ENCODE assay signal across 9 cellular contexts in the genomic region with DNA sequence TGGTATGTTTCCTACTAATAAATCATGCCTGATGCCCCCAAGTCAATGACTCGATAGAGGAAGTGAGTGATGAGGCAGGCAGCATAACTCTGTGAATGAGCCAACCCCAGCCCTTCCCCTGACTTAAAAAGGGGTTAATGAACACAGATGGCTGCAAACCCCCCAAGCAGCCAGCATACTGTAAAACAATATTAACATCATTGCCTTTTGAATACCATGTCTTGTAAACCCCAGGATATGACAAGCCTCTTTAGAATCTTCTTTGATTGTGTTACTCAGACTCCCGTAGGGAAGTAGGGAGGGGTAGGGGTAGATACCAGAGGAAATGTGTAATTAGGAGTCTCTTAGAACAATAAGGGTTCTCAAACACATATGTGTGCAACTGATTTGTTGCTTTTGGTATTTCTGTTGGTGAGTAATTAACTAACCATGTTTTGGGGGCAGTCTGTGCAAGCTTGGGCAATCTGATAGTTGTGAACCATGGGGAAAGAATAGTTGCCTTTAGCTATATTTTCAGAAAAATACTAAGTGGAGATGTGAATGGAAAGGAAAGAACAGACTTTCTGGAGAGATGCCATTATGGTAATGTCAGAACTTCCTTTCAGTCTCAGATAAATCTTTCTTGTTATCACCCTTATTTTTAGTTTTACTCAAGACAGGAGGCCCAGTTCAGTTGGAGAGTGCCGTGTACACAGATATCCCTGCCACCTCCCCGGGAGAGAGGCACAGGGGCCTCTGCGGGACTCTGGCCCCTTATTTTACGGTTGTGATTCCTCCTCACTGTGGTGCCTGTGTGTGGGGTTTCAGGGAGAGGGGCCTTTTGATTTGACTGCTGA.
A peak's percentile ranks its signal among the peaks of the same experiment; 100 is the strongest.
DNase-seq lines count a peak whose midpoint lies in the region; ATAC-seq, FAIRE-seq and TF ChIP-seq lines count a peak whose summit lies in the region.
"Had no signal": no experiment of that assay in that cellular context is flagged by ENCODE, and none has a peak within 500 bp of the region (broad histone marks: within the 10 kb centered on the region; RNA-seq: fewer than 3 reads in every experiment).

No MANE protein-coding gene starts in this region.

- H2BK20ac ChIP-seq in IMR-90 (ENCODE audit: low read depth, low read length) = peak overlapping the region; percentile 100

- H3K4me1 ChIP-seq in IMR-90 (ENCODE audit: control insufficient read depth, insufficient read depth, low read length) = peaks cover 29% of the 10 kb centered on the region

- in situ Hi-C loops in IMR-90 (cut with MboI; ENCODE audit: low sequenced_read_pairs) = loop anchor here (25.0 kb wide), 1 partner anchor 1660 kb away; no protein-coding TSS in a partner anchor

- peak overlapping the region; percentile 64 for H3K4me2 ChIP-seq in IMR-90 (ENCODE audit: low read depth, low read length)
- H3K4me2 ChIP-seq: GM23338 had no signal

- peaks cover 29% of the 10 kb centered on the region for H3K9me1 ChIP-seq in IMR-90 (ENCODE audit: insufficient read depth, low read length)

- peak overlapping the region; percentile 98 for H2BK5ac ChIP-seq in IMR-90 (ENCODE audit: low read depth, low read length, poor library complexity, severe bottlenecking)

- DNase-seq in IMR-90 = peak; percentile 99
- DNase-seq in amniotic stem cell (lab: John Stamatoyannopoulos, UW) = peak; percentile 80
- DNase-seq in left ventricle myocardium superior = no peak
- DNase-seq in urothelium cell line (ENCODE audit: low spot score) = peak; percentile 52
- DNase-seq in anterior cingulate cortex (lab: John Stamatoyannopoulos, UW) = no peak
- DNase-seq in stimulated activated CD4-positive, alpha-beta T cell treated with anti-CD3 and anti-CD28 coated beads, Interleukin-1b, Interleukin-23, amount 100 ng/mL, for 48 hours = no peak

- peak overlapping the region; percentile 99 for H3K14ac ChIP-seq in IMR-90 (replicated peaks; ENCODE audit: low read depth, low read length)

- peak overlapping the region; percentile 99 for H4K91ac ChIP-seq in IMR-90 (ENCODE audit: insufficient read depth, low read depth, low read length)

- no peak overlapping the region for H3K4me3 ChIP-seq in IMR-90 (ENCODE audit: insufficient read depth, low read depth, low read length)
- H3K4me3 ChIP-seq: coronary artery, GM23338 had no signal

- dilution Hi-C loops in IMR-90 (cut with HindIII; ENCODE audit: low sequenced_read_pairs, unreplicated experiment) = no loop called here

- H3K27ac ChIP-seq in IMR-90 (ENCODE audit: insufficient read depth, low read length) = peak overlapping the region; percentile 91

- WGBS in IMR-90 (ENCODE audit: extremely low coverage in 2 of 2, insufficient read length in 1 of 2), 2 experiments = no CpG with 5 or more reads among the region's 6 CpGs

- POLR2A ChIA-PET in IMR-90 (lab: Charles Lee; ENCODE audit: unreplicated experiment) = interaction anchor here (0.5 to 1.8 kb wide), 6 partner anchors 10 to 724 kb away, joined by 3 to 7 read pairs (median 4); no protein-coding TSS in a partner anchor

- no TSS peak for BruUV-seq in IMR-90 (replicated peaks; lab: Mats Ljungman, UMichigan)

- TF ChIP-seq RAD21 in IMR-90 (IDR thresholded peaks at IDR 0.05; ENCODE audit: low read length) = no peak

- H3K4ac ChIP-seq in IMR-90 (ENCODE audit: low read depth, low read length) = peak overlapping the region; percentile 100

- H3K79me1 ChIP-seq in IMR-90 (ENCODE audit: low read depth in 1 of 2, low read length in 2 of 2) = peaks cover 16 to 63% of the 10 kb centered on the region in 2 experiments; a peak in 3 of 4 replicates

- H2AFZ ChIP-seq in IMR-90 (replicated peaks; ENCODE audit: low read length, poor library complexity) = peak overlapping the region; percentile 46
- H2AFZ ChIP-seq: GM23338 had no signal

- no peaks in the 10 kb centered on the region for H4K20me1 ChIP-seq in IMR-90 (ENCODE audit: insufficient read depth, low read length)

- TF ChIP-seq CTCF in IMR-90 (conservative IDR thresholded peaks at IDR 0.05; ENCODE audit: low read depth, low read length) = no peak

- CTCF ChIA-PET in IMR-90 (lab: Yijun Ruan, JAX) = interaction anchor here (0.6 to 1.8 kb wide), 6 partner anchors 9 to 1121 kb away, joined by 3 to 5 read pairs (median 3); no protein-coding TSS in a partner anchor

- peak overlapping the region; percentile 98; the same call in 2 of the 3 replicates for H2BK15ac ChIP-seq in IMR-90 (ENCODE audit: low read depth, low read length)

- H4K5ac ChIP-seq in IMR-90 (ENCODE audit: low read depth, low read length) = peak overlapping the region; percentile 82

- intact Hi-C loops in IMR-90 (cut with micrococcal nuclease) (loop anchor here (1.0 to 5.0 kb wide), 3 partner anchors 40 to 175 kb away; no protein-coding TSS in a partner anchor), left ventricle myocardium superior (cut with micrococcal nuclease) (no loop called here)

- H3K36me3 ChIP-seq in IMR-90 (ENCODE audit: control insufficient read depth, insufficient read depth, low read length) = no peaks in the 10 kb centered on the region

- peak overlapping the region; percentile 98 for H2BK120ac ChIP-seq in IMR-90 (ENCODE audit: low read depth, low read length)

- peak overlapping the region; percentile 98 for H3K56ac ChIP-seq in IMR-90 (ENCODE audit: extremely low read depth, insufficient read depth, low read length)

- ATAC-seq in IMR-90 (ENCODE audit: low read depth) (peak; percentile 88), left ventricle myocardium superior (peak; percentile 85), GM18870 (IDR thresholded peaks at IDR 0.05; ENCODE audit: unreplicated experiment) (no peak)
- ATAC-seq: GM23338 had no signal

- H3K9me3 ChIP-seq in IMR-90 (ENCODE audit: control insufficient read depth, insufficient read depth, low read length) = no peaks in the 10 kb centered on the region

- peak overlapping the region; percentile 82 for H3K9ac ChIP-seq in IMR-90 (ENCODE audit: low read depth, low read length)

- peak overlapping the region; percentile 98 for H4K8ac ChIP-seq in IMR-90 (ENCODE audit: low read depth in 2 of 2, low read length in 2 of 2)

- peak overlapping the region; percentile 94 for H2AK9ac ChIP-seq in IMR-90 (replicated peaks; ENCODE audit: low read depth, low read length, poor library complexity)

- peak; percentile 23; the same call in 1 of the 2 replicates for TF ChIP-seq POLR2A in IMR-90 (IDR thresholded peaks at IDR 0.05; ENCODE audit: low read depth, low read length)

- H3K27me3 ChIP-seq in IMR-90 (ENCODE audit: control insufficient read depth, insufficient read depth, low read length) = no peaks in the 10 kb centered on the region

- peak overlapping the region; percentile 99 for H3K23ac ChIP-seq in IMR-90 (ENCODE audit: low read depth, low read length)

- FAIRE-seq in urothelium cell line (lab: Jason Lieb, UNC) = no peak

- peak overlapping the region; percentile 96 for H2AK5ac ChIP-seq in IMR-90 (ENCODE audit: low read depth, low read length)

- peak overlapping the region; percentile 99 for H3K18ac ChIP-seq in IMR-90 (ENCODE audit: low read depth, low read length)

TF ChIP-seq in IMR-90, 13 proteins besides CTCF, POLR2A, EP300 and RAD21:
- TF ChIP-seq RFX5 (IDR thresholded peaks at IDR 0.05; ENCODE audit: low read depth, low read length) (no peak), NFE2L2 (IDR thresholded peaks at IDR 0.05; ENCODE audit: low read depth, low read length) (no peak), USF2 (IDR thresholded peaks at IDR 0.05; ENCODE audit: low read depth, low read length) (no peak), RCOR1 (IDR thresholded peaks at IDR 0.05; ENCODE audit: insufficient replicate concordance, low read length) (no peak), CHD1 (IDR thresholded peaks at IDR 0.05; ENCODE audit: low read depth, low read length) (0 out of 2 replicates have a peak, but pooled peaks have one; percentile 38), BHLHE40 (IDR thresholded peaks at IDR 0.05; ENCODE audit: low read depth, low read length) (no peak), SMC3 (IDR thresholded peaks at IDR 0.05; ENCODE audit: low read depth, low read length) (peak; percentile 2; the same call in 1 of the 2 replicates), MAFK (IDR thresholded peaks at IDR 0.05; ENCODE audit: low read depth, low read length) (no peak), MAZ (IDR thresholded peaks at IDR 0.05; ENCODE audit: borderline replicate concordance, low read depth, low read length) (peak; percentile 73), FOS (IDR thresholded peaks at IDR 0.05; ENCODE audit: low read depth, low read length) (peak; percentile 82), ELK1 (IDR thresholded peaks at IDR 0.05; ENCODE audit: borderline replicate concordance, low read depth, low read length) (no peak), CEBPB (IDR thresholded peaks at IDR 0.05; ENCODE audit: low read depth, low read length) (peak; percentile 96), MXI1 (IDR thresholded peaks at IDR 0.05; ENCODE audit: borderline replicate concordance, low read depth, low read length) (no peak)
TF ChIP-seq in IMR-90: peak in this region for 5.

Comparison
In these comparisons a context has a peak if more than half of its experiments do, and no peak if none do; other contexts are left out.
1. DNase-seq: peak in IMR-90 (single experiment), amniotic stem cell (single experiment) and urothelium cell line (single experiment); none in left ventricle myocardium superior (single experiment), anterior cingulate cortex (0 of 58) and stimulated activated CD4-positive, alpha-beta T cell treated with anti-CD3 and anti-CD28 coated beads, Interleukin-1b, Interleukin-23, amount 100 ng/mL, for 48 hours (single experiment).